8 cellular contexts compared by ENCODE assay signal in genomic region chr2:70134349-70134983, GRCh38. TPM values are rescaled to one million over a fixed set of nuclear protein-coding genes. Genes with fewer than 3 reads are reported as not detected.
DNase-seq lines count a peak whose midpoint lies in the region; ATAC-seq and TF ChIP-seq lines count a peak whose summit lies in the region.
"Not testable (repeated sequence)": the region's sequence is repeated elsewhere in the genome, so short reads cannot be mapped to it uniquely, and the experiment has no call there.

No MANE protein-coding gene starts in this region.

- H3K4me3 Mint-ChIP-seq in HFFc6; osteocyte (ENCODE audit: unreplicated experiment): not testable (repeated sequence)
- H3K4me3 Mint-ChIP-seq in T-helper 2 cell treated with Interferon-gamma antibody and Interleukin-4, amounts not matched to agents 5 μg/mL and 100 μg/mL, for 36 hours = peak overlapping the region; percentile 88
- H3K4me3 Mint-ChIP-seq in activated naive CD8-positive, alpha-beta T cell treated with anti-CD3 and anti-CD28 coated beads for 36 hours = peak overlapping the region; percentile 85
- H3K4me3 Mint-ChIP-seq in effector memory CD8-positive, alpha-beta T cell = peak overlapping the region; percentile 77 to 82

- not testable (repeated sequence) for H3K27me3 ChIP-seq in ACC112 (ENCODE audit: insufficient read depth, low read length); liver (ENCODE audit: control insufficient read depth in 4 of 4, insufficient read depth in 4 of 4, low read length in 3 of 4); stomach smooth muscle (ENCODE audit: control insufficient read depth in 1 of 2, insufficient read depth in 2 of 2, low read length in 2 of 2)

- not testable (repeated sequence) for H3K79me2 ChIP-seq in ACC112 (ENCODE audit: control insufficient read depth, insufficient read depth, low read length, unreplicated experiment)

- not testable (repeated sequence) for TF ChIP-seq CTCF in HFFc6 (IDR thresholded peaks at IDR 0.05); liver (IDR thresholded peaks at IDR 0.05; ENCODE audit: low read depth, low read length, missing input control); osteocyte (IDR thresholded peaks at IDR 0.05)

- H2AFZ ChIP-seq in ACC112 (ENCODE audit: low read length, unreplicated experiment) = not testable (repeated sequence)

- H3K27me3 Mint-ChIP-seq in HFFc6 (ENCODE audit: insufficient read depth); T-helper 2 cell treated with Interferon-gamma antibody and Interleukin-4, amounts not matched to agents 5 μg/mL and 100 μg/mL, for 36 hours (ENCODE audit: low read depth); activated naive CD8-positive, alpha-beta T cell treated with anti-CD3 and anti-CD28 coated beads for 36 hours; effector memory CD8-positive, alpha-beta T cell; osteocyte (ENCODE audit: unreplicated experiment): not testable (repeated sequence)

- H3K27ac Mint-ChIP-seq in HFFc6 (0 out of 2 replicates have a peak overlapping the region, but pooled peaks have one; percentile 20), osteocyte (ENCODE audit: unreplicated experiment) (peak overlapping the region; percentile 99)
- H3K27ac Mint-ChIP-seq in T-helper 2 cell treated with Interferon-gamma antibody and Interleukin-4, amounts not matched to agents 5 μg/mL and 100 μg/mL, for 36 hours = peak overlapping the region; percentile 98
- H3K27ac Mint-ChIP-seq in activated naive CD8-positive, alpha-beta T cell treated with anti-CD3 and anti-CD28 coated beads for 36 hours = peak overlapping the region; percentile 93
- peak overlapping the region; percentile 95 to 98 for H3K27ac Mint-ChIP-seq in effector memory CD8-positive, alpha-beta T cell

- H3K4me1 ChIP-seq in ACC112 (ENCODE audit: control insufficient read depth, insufficient read depth, low read length, unreplicated experiment) (peaks cover 38% of the 10 kb centered on the region), liver (ENCODE audit: control insufficient read depth in 4 of 4, insufficient read depth in 4 of 4, low read length in 3 of 4) (peaks cover 4 to 25% (median 7%) of the 10 kb centered on the region in 4 donors), stomach smooth muscle (ENCODE audit: control insufficient read depth, insufficient read depth, low read length) (peaks cover 25% of the 10 kb centered on the region)

- H3K4me1 Mint-ChIP-seq in HFFc6 (ENCODE audit: low read depth) (peaks cover 62% of the 10 kb centered on the region), osteocyte (ENCODE audit: unreplicated experiment) (peaks cover 56% of the 10 kb centered on the region)
- peaks cover 64% of the 10 kb centered on the region for H3K4me1 Mint-ChIP-seq in T-helper 2 cell treated with Interferon-gamma antibody and Interleukin-4, amounts not matched to agents 5 μg/mL and 100 μg/mL, for 36 hours (ENCODE audit: low read depth)
- H3K4me1 Mint-ChIP-seq in activated naive CD8-positive, alpha-beta T cell treated with anti-CD3 and anti-CD28 coated beads for 36 hours = peaks cover 70% of the 10 kb centered on the region
- H3K4me1 Mint-ChIP-seq in effector memory CD8-positive, alpha-beta T cell (ENCODE audit: low read depth in 2 of 2) = peaks cover 57 to 71% of the 10 kb centered on the region in 2 donors

- H3K9me3 Mint-ChIP-seq in HFFc6; T-helper 2 cell treated with Interferon-gamma antibody and Interleukin-4, amounts not matched to agents 5 μg/mL and 100 μg/mL, for 36 hours; activated naive CD8-positive, alpha-beta T cell treated with anti-CD3 and anti-CD28 coated beads for 36 hours; effector memory CD8-positive, alpha-beta T cell; osteocyte (ENCODE audit: unreplicated experiment): not testable (repeated sequence)

- DNase-seq in HFFc6; T-helper 2 cell treated with Interferon-gamma antibody and Interleukin-4, amounts not matched to agents 5 μg/mL and 100 μg/mL, for 36 hours (ENCODE audit: low spot score); activated naive CD8-positive, alpha-beta T cell treated with anti-CD3 and anti-CD28 coated beads for 36 hours; effector memory CD8-positive, alpha-beta T cell; osteocyte (ENCODE audit: extremely low spot score, unreplicated experiment): not testable (repeated sequence)

- TF ChIP-seq RAD21 in liver (IDR thresholded peaks at IDR 0.05) = not testable (repeated sequence)

- not testable (repeated sequence) for H3K36me3 ChIP-seq in ACC112 (ENCODE audit: insufficient read depth, low read length); liver (ENCODE audit: control insufficient read depth in 4 of 4, insufficient read depth in 3 of 4, low read depth in 1 of 4, low read length in 3 of 4); stomach smooth muscle (ENCODE audit: control insufficient read depth in 2 of 2, insufficient read depth in 2 of 2, low read length in 2 of 2)

- H3K9ac ChIP-seq in liver (ENCODE audit: low read depth in 1 of 2, low read length in 2 of 2); stomach smooth muscle (ENCODE audit: low read length in 2 of 2): not testable (repeated sequence)

- not testable (repeated sequence) for H3K9me3 ChIP-seq in liver (ENCODE audit: control insufficient read depth in 4 of 4, low read length in 3 of 4); stomach smooth muscle (ENCODE audit: control insufficient read depth in 2 of 2, low read length in 2 of 2)

- not testable (repeated sequence) for ATAC-seq in effector memory CD8-positive, alpha-beta T cell (replicated peaks)

- H3K36me3 Mint-ChIP-seq in HFFc6 (ENCODE audit: low read depth); T-helper 2 cell treated with Interferon-gamma antibody and Interleukin-4, amounts not matched to agents 5 μg/mL and 100 μg/mL, for 36 hours (ENCODE audit: low read depth); activated naive CD8-positive, alpha-beta T cell treated with anti-CD3 and anti-CD28 coated beads for 36 hours; osteocyte (ENCODE audit: unreplicated experiment): not testable (repeated sequence)
- peaks cover 32% of the 10 kb centered on the region for H3K36me3 Mint-ChIP-seq in effector memory CD8-positive, alpha-beta T cell (ENCODE audit: insufficient read depth)

- 90% methylated on average over 10 of the region's 10 CpGs for WGBS in liver

- H3K4me3 ChIP-seq in ACC112 (ENCODE audit: low read depth, low read length); liver (ENCODE audit: low read depth in 1 of 3, low read length in 3 of 3); stomach smooth muscle (ENCODE audit: low read length in 2 of 2): not testable (repeated sequence)

- peak overlapping the region; percentile 91; the same call in 1 of the 2 replicates for H3K27ac ChIP-seq in ACC112 (ENCODE audit: low read depth, low read length)
- peak overlapping the region; percentile 93 to 95 for H3K27ac ChIP-seq in liver (ENCODE audit: low read depth in 1 of 2, low read length in 2 of 2)
- peak overlapping the region; percentile 90 for H3K27ac ChIP-seq in stomach smooth muscle (ENCODE audit: low read length)

RNA-seq across cellular contexts. Expression of gene PCBP1, which starts 47.2 kb away (rescaled TPM):
- 100 to 1,000 TPM; 293 to 369 (median 361) TPM for total RNA-seq in HFFc6 (2021; fragmentation: NEBNext Ultra II Directional; extraction: Animal tissue kit (Norgen Biotek cat#: 25700))
- 100 to 1,000 TPM; 449 to 455 TPM for total RNA-seq in activated naive CD8-positive, alpha-beta T cell treated with anti-CD3 and anti-CD28 coated beads for 36 hours
- total RNA-seq in liver (10 to 100 TPM; 64.0 to 87.9 TPM), osteocyte (261 and 262 TPM in 2 replicates)
- polyA plus RNA-seq in liver = 100 to 1,000 TPM in 1 of 2 donors, 10 to 100 TPM in 1; 88.0 to 202 TPM

RNA-seq across cellular contexts. Expression of gene C2orf42, which starts 56.4 kb away (rescaled TPM):
- total RNA-seq in HFFc6 (2021; fragmentation: NEBNext Ultra II Directional; extraction: Animal tissue kit (Norgen Biotek cat#: 25700)) = 10 to 100 TPM; 10.0 to 17.8 (median 14.7) TPM
- 10 to 100 TPM; 16.0 to 17.4 TPM for total RNA-seq in activated naive CD8-positive, alpha-beta T cell treated with anti-CD3 and anti-CD28 coated beads for 36 hours
- total RNA-seq in liver (10 to 100 TPM; 18.5 to 20.6 TPM), osteocyte (21.9 and 25.7 TPM in 2 replicates)
- 1 to 10 TPM; 8.1 to 8.8 TPM for polyA plus RNA-seq in liver

Comparison
In these comparisons a context has a peak if more than half of its experiments do, and no peak if none do; other contexts are left out.
1. H3K27ac Mint-ChIP-seq: peak in every context shown above with its lines; median percentile 99 in osteocyte; 98 in T-helper 2 cell treated with Interferon-gamma antibody and Interleukin-4, amounts not matched to agents 5 μg/mL and 100 μg/mL, for 36 hours; 96 in effector memory CD8-positive, alpha-beta T cell; 93 in activated naive CD8-positive, alpha-beta T cell treated with anti-CD3 and anti-CD28 coated beads for 36 hours; 20 in HFFc6.